ENCODE assay signal across 7 cellular contexts in genomic region chr22:25221790-25222189, GRCh38. TPM values are rescaled to one million over a fixed set of nuclear protein-coding genes. Genes with fewer than 3 reads are reported as not detected.
"Had no signal": no experiment of that assay in that cellular context is flagged by ENCODE, and none has a peak within 500 bp of the region (broad histone marks: within the 10 kb centered on the region; RNA-seq: fewer than 3 reads in every experiment).

No MANE protein-coding gene starts in this region.

- DNase-seq: GM23248, GOT3, H9, HCEC 1CT, IMR-90 had no signal

- H3K4me3 Mint-ChIP-seq: H9 had no signal

- H3K4me3 ChIP-seq: GM23248 had no signal

- H3K27ac Mint-ChIP-seq: H9 had no signal

RNA-seq across cellular contexts. Expression of gene CRYBB2, which starts 2.4 kb away (rescaled TPM):
- total RNA-seq: GM23248, H9, HT-29, IMR-90 had no signal

RNA-seq across cellular contexts. Expression of gene CRYBB3, which starts 22.1 kb away (rescaled TPM):
- total RNA-seq: GM23248, H4, IMR-90 had no signal
